15 cellular contexts compared by ENCODE assay signal in the genomic region with DNA sequence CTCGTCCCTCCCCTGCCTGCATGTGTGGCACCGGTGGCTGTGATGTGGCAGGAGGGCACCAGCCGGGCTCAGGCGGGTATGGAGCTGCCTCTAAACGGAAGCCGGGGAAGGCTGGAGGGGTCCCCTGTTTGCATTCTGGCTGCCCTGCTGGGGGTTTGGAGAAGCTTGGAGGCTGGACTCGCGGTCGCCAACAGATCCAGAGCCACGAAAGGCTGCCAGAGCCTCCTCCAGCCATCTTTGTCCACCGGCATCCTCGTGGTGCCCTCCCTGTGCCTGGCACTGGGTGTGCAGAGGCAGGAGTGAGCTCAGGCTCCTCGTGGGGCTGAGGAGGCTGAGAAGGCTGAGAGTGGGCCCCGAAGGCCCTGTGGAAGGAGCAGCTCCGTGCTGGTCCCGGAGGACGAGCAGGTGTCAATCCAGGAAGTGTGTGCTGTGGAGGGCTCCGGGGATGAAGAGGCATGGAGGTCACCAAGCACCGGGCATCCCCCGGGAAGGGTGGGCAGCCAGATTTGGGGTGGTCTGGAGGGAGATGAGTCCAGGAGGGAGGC. TPM values are rescaled to one million over a fixed set of nuclear protein-coding genes. Genes with fewer than 3 reads are reported as not detected.
DNase-seq lines count a peak whose midpoint lies in the region; ATAC-seq and TF ChIP-seq lines count a peak whose summit lies in the region.
"Had no signal": no experiment of that assay in that cellular context is flagged by ENCODE, and none has a peak within 500 bp of the region (broad histone marks: within the 10 kb centered on the region; RNA-seq: fewer than 3 reads in every experiment).

No MANE protein-coding gene starts in this region.

- H3K27ac ChIP-seq in right cardiac atrium (ENCODE audit: low read length) (no peak overlapping the region), transverse colon (no peak overlapping the region)
- H3K27ac ChIP-seq: SK-N-MC had no signal

- CTCF ChIA-PET in BJ (lab: Yijun Ruan, JAX): interaction anchor here (1.2 to 1.7 kb wide), 4 partner anchors 11 to 417 kb away, joined by 3 to 7 read pairs (median 3); no protein-coding TSS in a partner anchor

- peak; percentile 2 to 6 for ATAC-seq in right cardiac atrium
- no peak for ATAC-seq in activated naive CD8-positive, alpha-beta T cell treated with anti-CD3 and anti-CD28 coated beads, Interleukin-2, amount 50 U/mL, for 24 hours

- WGBS in right cardiac atrium: 66% methylated on average over 20 of the region's 20 CpGs
- 85% methylated on average over 16 of the region's 20 CpGs; no CpG with 5 or more reads in 1 of the 2 donors for WGBS in transverse colon (ENCODE audit: low coverage in 1 of 2), 2 donors

- H3K36me3 ChIP-seq in BJ (ENCODE audit: control insufficient read depth, insufficient read depth, low read length) (no peaks in the 10 kb centered on the region), transverse colon (no peaks in the 10 kb centered on the region)

- POLR2A ChIA-PET in BJ (lab: Charles Lee): no interaction called here

- in situ Hi-C loops in transverse colon (cut with MboI; ENCODE audit: low pct_ligation_motif_present in 1 of 4, low pct_unique_long_range_greater_than_20kb in 1 of 4, low sequenced_read_pairs in 3 of 4): no loop called here

- no peaks in the 10 kb centered on the region for H3K36me3 Mint-ChIP-seq in activated naive CD8-positive, alpha-beta T cell treated with anti-CD3 and anti-CD28 coated beads, Interleukin-2, amount 50 U/mL, for 24 hours (ENCODE audit: low read depth)

- peak overlapping the region; percentile 100 for H3K4me3 ChIP-seq in BJ (ENCODE audit: low read depth, low read length)
- H3K4me3 ChIP-seq in WI38 (ENCODE audit: low read depth, low read length): peak overlapping the region; percentile 92
- H3K4me3 ChIP-seq in right cardiac atrium (ENCODE audit: low read length): no peak overlapping the region
- peak overlapping the region; percentile 58 for H3K4me3 ChIP-seq in retinal pigment epithelial cell (ENCODE audit: low read length)
- H3K4me3 ChIP-seq in transverse colon: peak overlapping the region in 2 of 4 donors; percentile 56 to 60
- H3K4me3 ChIP-seq: SK-N-MC had no signal

- H3K9me3 Mint-ChIP-seq in activated naive CD8-positive, alpha-beta T cell treated with anti-CD3 and anti-CD28 coated beads, Interleukin-2, amount 50 U/mL, for 24 hours: no peaks in the 10 kb centered on the region
- H3K9me3 Mint-ChIP-seq: activated T-helper 2 cell treated with anti-CD3 and anti-CD28 coated beads, Interferon-gamma antibody, Interleukin-2, Interleukin-4, amounts not matched to agents 10 μg/mL and 5 μg/mL and 100 μg/mL, durations not matched to agents 14 hours and 24 hours and 36 hours had no signal

- no peak overlapping the region for H3K27ac Mint-ChIP-seq in activated naive CD8-positive, alpha-beta T cell treated with anti-CD3 and anti-CD28 coated beads, Interleukin-2, amount 50 U/mL, for 24 hours
- H3K27ac Mint-ChIP-seq: activated T-helper 2 cell treated with anti-CD3 and anti-CD28 coated beads, Interferon-gamma antibody, Interleukin-2, Interleukin-4, amounts not matched to agents 10 μg/mL and 5 μg/mL and 100 μg/mL, durations not matched to agents 14 hours and 24 hours and 36 hours had no signal

- peaks cover 34% of the 10 kb centered on the region for H3K27me3 Mint-ChIP-seq in activated naive CD8-positive, alpha-beta T cell treated with anti-CD3 and anti-CD28 coated beads, Interleukin-2, amount 50 U/mL, for 24 hours

- intact Hi-C loops in right cardiac atrium (cut with DNase I): loop anchor here in 1 of 4 donors (10.0 kb wide), 1 partner anchor 54 kb away; no protein-coding TSS in a partner anchor
- intact Hi-C loops in transverse colon (cut with DNase I; ENCODE audit: low total_unique reads): no loop called here

- H3K4me3 Mint-ChIP-seq in activated naive CD8-positive, alpha-beta T cell treated with anti-CD3 and anti-CD28 coated beads, Interleukin-2, amount 50 U/mL, for 24 hours: no peak overlapping the region

- H3K9me3 ChIP-seq in right cardiac atrium (ENCODE audit: control insufficient read depth, low read length): no peaks in the 10 kb centered on the region
- H3K9me3 ChIP-seq in transverse colon: no peaks in the 10 kb centered on the region

- TF ChIP-seq CTCF in BJ (IDR thresholded peaks at IDR 0.05; ENCODE audit: insufficient read depth, low read depth, low read length) (no peak), WI38 (IDR thresholded peaks at IDR 0.05; ENCODE audit: low read depth, low read length) (no peak), retinal pigment epithelial cell (conservative IDR thresholded peaks at IDR 0.05; ENCODE audit: low read depth, low read length) (no peak), transverse colon (IDR thresholded peaks at IDR 0.05) (no peak)

- no peak for TF ChIP-seq EP300 in transverse colon (IDR thresholded peaks at IDR 0.05; ENCODE audit: low read depth)

- DNase-seq in BJ (ENCODE audit: low read depth) (no peak), right cardiac atrium (peak in 2 of 3 donors; percentile 45 to 49), retinal pigment epithelial cell (ENCODE audit: low read depth) (no peak), transverse colon (no peak), NCI-H2227 (lab: John Stamatoyannopoulos, UW; ENCODE audit: unreplicated experiment) (no peak), amygdala (lab: John Stamatoyannopoulos, UW) (no peak)
- DNase-seq in activated naive CD8-positive, alpha-beta T cell treated with anti-CD3 and anti-CD28 coated beads, Interleukin-2, amount 50 U/mL, for 24 hours: no peak
- DNase-seq: activated CD4-positive, alpha-beta T cell treated with anti-CD3 and anti-CD28 coated beads for 4 hours; cortex of kidney; glutamatergic neuron had no signal

- no peak for TF ChIP-seq POLR2A in transverse colon (IDR thresholded peaks at IDR 0.05)

- H3K4me1 Mint-ChIP-seq in activated naive CD8-positive, alpha-beta T cell treated with anti-CD3 and anti-CD28 coated beads, Interleukin-2, amount 50 U/mL, for 24 hours: peaks cover 8% of the 10 kb centered on the region

- no peaks in the 10 kb centered on the region for H3K4me1 ChIP-seq in right cardiac atrium (ENCODE audit: control insufficient read depth, insufficient read depth, low read length)
- H3K4me1 ChIP-seq in transverse colon: peaks cover 0 to 18% (median 14%) of the 10 kb centered on the region in 4 donors

- H3K27me3 ChIP-seq in BJ (ENCODE audit: control insufficient read depth, insufficient read depth, low read length) (peaks cover 2% of the 10 kb centered on the region), right cardiac atrium (ENCODE audit: control insufficient read depth, insufficient read depth) (no peaks in the 10 kb centered on the region), transverse colon (peaks cover 27% of the 10 kb centered on the region)

RNA-seq across cellular contexts. Expression of gene KDELR3, which starts 0.9 kb away (rescaled TPM):
- polyA plus RNA-seq in BJ (2011; rRNA removed): 150 and 222 TPM in 2 replicates
- polyA minus RNA-seq in BJ (2011; rRNA and poly(A)+ RNA removed): 63.3 and 103 TPM in 2 replicates
- total RNA-seq in right cardiac atrium: 1 to 10 TPM; 5.0 to 8.3 (median 7.4) TPM
- polyA plus RNA-seq in right cardiac atrium: 7.9 TPM
- 10 to 100 TPM in 1 of 4 donors, 1 to 10 TPM in 2, not detected in 1; 5.6 to 12.5 (median 8.7) TPM for total RNA-seq in transverse colon

RNA-seq across cellular contexts. Expression of gene KCNJ4, which starts 13.8 kb away (rescaled TPM):
- polyA plus RNA-seq in BJ (2011; rRNA removed) (not detected in 2 replicates), right cardiac atrium (40.4 TPM)
- polyA minus RNA-seq in BJ (2011; rRNA and poly(A)+ RNA removed): not detected in 2 replicates
- total RNA-seq in right cardiac atrium (10 to 100 TPM; 15.7 to 40.5 (median 31.3) TPM), transverse colon (not detected)
- total RNA-seq: activated T-helper 2 cell treated with anti-CD3 and anti-CD28 coated beads, Interferon-gamma antibody, Interleukin-2, Interleukin-4, amounts not matched to agents 10 μg/mL and 5 μg/mL and 100 μg/mL, durations not matched to agents 14 hours and 24 hours and 36 hours; mucosa of gallbladder; NCI-H460 had no signal

RNA-seq across cellular contexts. Expression of gene DDX17, which starts 37.3 kb away (rescaled TPM):
- polyA plus RNA-seq in BJ (2011; rRNA removed): 318 and 360 TPM in 2 replicates
- 245 and 332 TPM in 2 replicates for polyA minus RNA-seq in BJ (2011; rRNA and poly(A)+ RNA removed)
- 100 to 1,000 TPM; 216 to 253 (median 238) TPM for total RNA-seq in right cardiac atrium
- polyA plus RNA-seq in right cardiac atrium: 134 TPM
- total RNA-seq in transverse colon: 1,000 to 10,000 TPM in 1 of 4 donors, 100 to 1,000 TPM in 3; 506 to 1,034 (median 728) TPM

Comparison
In these comparisons a context has a peak if more than half of its experiments do, and no peak if none do; other contexts are left out.
1. DNase-seq: peak in right cardiac atrium (2 of 3); none in BJ (single experiment), retinal pigment epithelial cell (single experiment), transverse colon (single experiment), activated naive CD8-positive, alpha-beta T cell treated with anti-CD3 and anti-CD28 coated beads, Interleukin-2, amount 50 U/mL, for 24 hours (single experiment), NCI-H2227 (single experiment) and amygdala (0 of 56).
2. RNA of gene KCNJ4, which starts 13.8 kb away (total RNA-seq): 15.7 to 40.5 TPM in right cardiac atrium; not detected in transverse colon; every median in the first group is over 10 times any median in the second.